8 cellular contexts compared by ENCODE assay signal in genomic region chr3:125374501-125374995, GRCh38. TPM values are rescaled to one million over a fixed set of nuclear protein-coding genes. Genes with fewer than 3 reads are reported as not detected.
DNase-seq lines count a peak whose midpoint lies in the region; ATAC-seq and TF ChIP-seq lines count a peak whose summit lies in the region.

No MANE protein-coding gene starts in this region.

- no peaks in the 10 kb centered on the region for H3K9me3 Mint-ChIP-seq in CD4-positive, alpha-beta memory T cell

- CTCF ChIA-PET in CD4-positive, alpha-beta memory T cell (lab: Charles Lee; ENCODE audit: partially characterized antibody): interaction anchor here (0.6 to 1.5 kb wide), 4 partner anchors 12 to 321 kb away, joined by 3 to 4 read pairs (median 3); no protein-coding TSS in a partner anchor

- no peaks in the 10 kb centered on the region for H3K36me3 ChIP-seq in CD4-positive, alpha-beta memory T cell (ENCODE audit: insufficient read depth, low read length)
- no peaks in the 10 kb centered on the region for H3K36me3 ChIP-seq in left lung

- peaks cover 12 to 32% of the 10 kb centered on the region in 2 donors for H3K36me3 Mint-ChIP-seq in CD4-positive, alpha-beta memory T cell

- no peaks in the 10 kb centered on the region for H3K27me3 ChIP-seq in CD4-positive, alpha-beta memory T cell (ENCODE audit: insufficient read depth, low read length)
- no peaks in the 10 kb centered on the region for H3K27me3 ChIP-seq in left lung

- DNase-seq in CD4-positive, alpha-beta memory T cell: peak in 1 of 5 donors; percentile 61
- no peak for DNase-seq in Jurkat, Clone E6-1 (ENCODE audit: low read depth, low spot score)
- DNase-seq in dermis blood vessel endothelial cell: peak; percentile 59
- peak; percentile 43 to 86 for DNase-seq in left lung
- peak; percentile 29 for DNase-seq in stimulated activated CD4-positive, alpha-beta T cell treated with anti-CD3 and anti-CD28 coated beads, Interleukin-4, amount 100 ng/mL, for 24 hours

- H3K4me1 Mint-ChIP-seq in CD4-positive, alpha-beta memory T cell: peaks cover 31 to 57% (median 46%) of the 10 kb centered on the region in 4 donors

- peaks cover 37% of the 10 kb centered on the region for H3K4me1 ChIP-seq in CD4-positive, alpha-beta memory T cell (ENCODE audit: insufficient read depth, low read length)
- peaks cover 5 to 43% of the 10 kb centered on the region in 2 donors for H3K4me1 ChIP-seq in left lung

- ATAC-seq in GM21381 (IDR thresholded peaks at IDR 0.05; ENCODE audit: unreplicated experiment) (peak; percentile 27), left lung (peak; percentile 53), GM21360 (IDR thresholded peaks at IDR 0.05; ENCODE audit: unreplicated experiment) (no peak)

- intact Hi-C loops in CD4-positive, alpha-beta memory T cell (cut with micrococcal nuclease): loop anchor here (2.0 to 10.0 kb wide), 3 partner anchors 16 to 230 kb away; no protein-coding TSS in a partner anchor
- intact Hi-C loops in left lung (cut with DNase I): no loop called here

- H3K4me3 ChIP-seq in CD4-positive, alpha-beta memory T cell (ENCODE audit: low read length in 2 of 2): peak overlapping the region; percentile 63 to 93
- H3K4me3 ChIP-seq in Jurkat, Clone E6-1 (ENCODE audit: low read length): peak overlapping the region; percentile 80
- H3K4me3 ChIP-seq in WI38 (ENCODE audit: low read depth, low read length) (peak overlapping the region; percentile 91), left lung (peak overlapping the region; percentile 79 to 84)

- H3K9me3 ChIP-seq in CD4-positive, alpha-beta memory T cell (ENCODE audit: control insufficient read depth in 1 of 2, low read length in 2 of 2): no peaks in the 10 kb centered on the region
- H3K9me3 ChIP-seq in left lung: no peaks in the 10 kb centered on the region

- H3K27ac ChIP-seq in CD4-positive, alpha-beta memory T cell (ENCODE audit: low read depth, low read length): peak overlapping the region; percentile 94
- H3K27ac ChIP-seq in left lung: peak overlapping the region; percentile 91 to 92

- peak overlapping the region; percentile 92 to 99 (median 96) for H3K27ac Mint-ChIP-seq in CD4-positive, alpha-beta memory T cell

- POLR2A ChIA-PET in CD4-positive, alpha-beta memory T cell (lab: Charles Lee; ENCODE audit: partially characterized antibody): interaction anchor here (0.7 to 2.4 kb wide), 14 partner anchors 9 to 1789 kb away, joined by 3 to 15 read pairs (median 4); partner anchors contain the start of genes HACD2, OSBPL11, SNX4 and UMPS

- peak overlapping the region; percentile 88 to 100 (median 96) for H3K4me3 Mint-ChIP-seq in CD4-positive, alpha-beta memory T cell

- TF ChIP-seq CTCF in WI38 (IDR thresholded peaks at IDR 0.05; ENCODE audit: low read depth, low read length) (no peak), left lung (IDR thresholded peaks at IDR 0.05) (no peak)

- no peaks in the 10 kb centered on the region for H3K27me3 Mint-ChIP-seq in CD4-positive, alpha-beta memory T cell

RNA-seq across cellular contexts. Expression of gene ZNF148, which starts 0.6 kb away (rescaled TPM):
- total RNA-seq in CD4-positive, alpha-beta memory T cell: 10 to 100 TPM; 60.6 to 61.4 TPM
- polyA plus RNA-seq in CD4-positive, alpha-beta memory T cell: 10 to 100 TPM; 66.6 to 74.7 TPM
- 16.5 TPM for polyA plus RNA-seq in Jurkat, Clone E6-1 (2012; ENCODE audit: insufficient read depth, insufficient read length)
- 33.7 and 38.0 TPM in 2 replicates for total RNA-seq in dermis blood vessel endothelial cell
- 10 to 100 TPM; 44.3 to 44.9 TPM for total RNA-seq in left lung
